2 cellular contexts compared by ENCODE assay signal in genomic region chr20:23155141-23155590, GRCh38.
TF ChIP-seq lines count a peak whose summit lies in the region.

No MANE protein-coding gene starts in this region.

TF ChIP-seq in HCT116, 20 proteins besides CTCF, POLR2A, EP300 and RAD21 (continued from another document):
- TF ChIP-seq TCF7L2 (IDR thresholded peaks at IDR 0.05; ENCODE audit: borderline replicate concordance, extremely low read depth, insufficient read depth, insufficient read length) (no peak), REST (IDR thresholded peaks at IDR 0.05; ENCODE audit: low read depth) (no peak), EGR1 (IDR thresholded peaks at IDR 0.05; ENCODE audit: low read depth) (no peak), JUND (IDR thresholded peaks at IDR 0.05) (no peak)
TF ChIP-seq in HCT116: peak in this region for 0.

TF ChIP-seq in H1, 55 proteins besides CTCF, POLR2A, EP300 and RAD21 (continued from another document):
- TF ChIP-seq FOSL1 (IDR thresholded peaks at IDR 0.05; ENCODE audit: insufficient read depth, low read depth, low read length) (no peak), KDM1A (IDR thresholded peaks at IDR 0.05; ENCODE audit: borderline replicate concordance, low read length) (no peak), TAF1 (IDR thresholded peaks at IDR 0.05; ENCODE audit: low read depth, low read length) (no peak), POLR2AphosphoS5 (IDR thresholded peaks at IDR 0.05; ENCODE audit: low read depth, low read length) (no peak), ASH2L (IDR thresholded peaks at IDR 0.05; ENCODE audit: low read length) (no peak), EGR1 (IDR thresholded peaks at IDR 0.05; ENCODE audit: borderline replicate concordance, low read depth, low read length) (no peak), ZNF274 (IDR thresholded peaks at IDR 0.05; ENCODE audit: borderline replicate concordance, extremely low read depth, low read length) (no peak), POU5F1 (IDR thresholded peaks at IDR 0.05; ENCODE audit: low read depth, low read length) (no peak), RXRA (IDR thresholded peaks at IDR 0.05; ENCODE audit: insufficient read depth, low read depth, low read length) (no peak), SP2 (IDR thresholded peaks at IDR 0.05; ENCODE audit: low read length) (no peak), CTBP2 (IDR thresholded peaks at IDR 0.05; ENCODE audit: borderline replicate concordance, insufficient read depth, insufficient read length, low read length) (no peak), KDM4A (IDR thresholded peaks at IDR 0.05; ENCODE audit: low read depth, low read length, severe bottlenecking) (no peak), RBBP5 (IDR thresholded peaks at IDR 0.05; ENCODE audit: borderline replicate concordance, low read depth, low read length) (no peak)
